13 cellular contexts compared by ENCODE assay signal in the genomic region with DNA sequence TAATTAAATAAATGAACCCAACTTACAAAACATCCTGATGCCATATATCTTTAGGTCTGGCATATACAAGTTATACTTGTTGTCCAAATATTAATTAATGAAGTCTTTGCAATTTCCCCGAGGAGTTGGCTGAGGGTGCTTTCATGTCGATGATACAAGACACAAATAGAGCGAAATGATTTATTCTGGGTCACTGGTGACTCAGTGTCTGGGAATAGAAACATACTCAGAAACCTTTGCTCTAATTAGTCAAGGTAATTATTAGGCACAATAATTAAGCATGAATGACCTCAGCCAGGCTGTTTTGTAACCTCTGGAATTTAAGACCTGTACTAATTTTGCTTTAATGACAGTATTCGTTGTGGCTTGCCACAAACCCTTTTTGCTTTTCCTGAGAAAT.
"Had no signal": no experiment of that assay in that cellular context is flagged by ENCODE, and none has a peak within 500 bp of the region (broad histone marks: within the 10 kb centered on the region; RNA-seq: fewer than 3 reads in every experiment).

No MANE protein-coding gene starts in this region.

- DNase-seq: activated B cell treated with CpG ODN at 0.5 μM for 24 hours; activated CD4-positive, alpha-beta T cell treated with anti-CD3 and anti-CD28 coated beads, Interleukin-2, amount 50 U/mL, for 4 hours; activated T-cell treated with anti-CD3 and anti-CD28 coated beads, Interleukin-2, amount 50 U/mL, for 1 hour; amniotic stem cell; cerebellar nuclear complex; dorsolateral prefrontal cortex; esophagus squamous epithelium; foreskin melanocyte; islet precursor cell; ovary; stimulated activated CD4-positive, alpha-beta T cell treated with anti-CD3 and anti-CD28 coated beads, Interleukin-2, amount 100 ng/mL, for 24 hours; stimulated activated naive B cell treated with anti-CD40 and anti-IgM and Interleukin-4, amounts not matched to agents 10 μg/mL and 1 μg/mL and 100 μg/mL, for 72 hours had no signal

- H3K4me3 ChIP-seq: dorsolateral prefrontal cortex, esophagus squamous epithelium, ovary, tibial nerve had no signal

- ATAC-seq: stimulated activated naive B cell treated with anti-CD40 and anti-IgM and Interleukin-4, amounts not matched to agents 10 μg/mL and 1 μg/mL and 100 μg/mL, for 72 hours had no signal

- H3K27ac ChIP-seq: dorsolateral prefrontal cortex, esophagus squamous epithelium, ovary, tibial nerve had no signal

- H3K36me3 ChIP-seq: esophagus squamous epithelium, ovary, tibial nerve had no signal

- H3K9me3 ChIP-seq: esophagus squamous epithelium, ovary, tibial nerve had no signal

- H3K27me3 ChIP-seq: esophagus squamous epithelium, ovary, tibial nerve had no signal

- H3K4me1 ChIP-seq: tibial nerve had no signal
